In the genomic region with DNA sequence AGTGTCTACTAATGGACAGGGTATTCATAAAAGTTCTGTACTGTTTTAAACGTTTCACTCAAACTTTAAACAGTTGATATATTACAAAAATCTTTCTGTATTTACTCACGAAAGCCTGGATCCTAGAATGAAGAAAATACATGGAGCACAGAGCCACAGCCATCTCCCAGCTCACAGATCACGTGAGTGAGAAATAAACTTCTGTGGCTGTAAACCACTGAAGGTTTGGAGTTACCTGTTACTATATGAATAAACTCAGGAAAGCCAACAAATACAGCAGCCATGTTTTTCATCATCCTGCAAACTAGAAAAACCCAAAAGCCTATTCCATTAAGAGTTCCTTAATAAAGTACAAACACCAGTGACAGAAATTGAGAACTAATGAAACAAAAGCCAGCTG, we compare ENCODE assay signal across 8 cellular contexts. TPM values are rescaled to one million over a fixed set of nuclear protein-coding genes. Genes with fewer than 3 reads are reported as not detected.
DNase-seq lines count a peak whose midpoint lies in the region; ATAC-seq and TF ChIP-seq lines count a peak whose summit lies in the region.

No MANE protein-coding gene starts in this region.

- H3K27me3 ChIP-seq in Caco-2 (replicated peaks; ENCODE audit: control insufficient read depth, insufficient read depth, low read length) (no peaks in the 10 kb centered on the region), Peyer's patch (no peaks in the 10 kb centered on the region), esophagus (ENCODE audit: control insufficient read depth in 1 of 2, insufficient read depth in 2 of 2, low read length in 2 of 2) (no peaks in the 10 kb centered on the region), ovary (no peaks in the 10 kb centered on the region)

- peaks cover 39% of the 10 kb centered on the region for H3K36me3 Mint-ChIP-seq in Caco-2 (ENCODE audit: insufficient read depth, unreplicated experiment)

- peaks cover 11% of the 10 kb centered on the region for H3K4me1 Mint-ChIP-seq in Caco-2 (ENCODE audit: low read depth, unreplicated experiment)

- POLR2A ChIA-PET in Caco-2 (lab: Charles Lee), result interaction anchor here (0.8 to 2.6 kb wide), 3 partner anchors 9 to 35 kb away, joined by 3 to 41 read pairs (median 28); partner anchors contain the start of gene HSP90B1

- intact Hi-C loops in Caco-2 (cut with micrococcal nuclease; ENCODE audit: unreplicated experiment), result loop anchor here (1.0 to 5.0 kb wide), 4 partner anchors 8 to 172 kb away; partner anchors contain the start of genes HCFC2, HSP90B1 and NFYB
- intact Hi-C loops in ovary (cut with DNase I), result loop anchor here in 3 of 4 donors (5.0 to 10.0 kb wide), 2 partner anchors 33 to 100 kb away; partner anchors contain the start of genes HCFC2 (in 2 of the 3) and HSP90B1 (in 1 of the 3)

- TF ChIP-seq POLR2A in Peyer's patch (IDR thresholded peaks at IDR 0.05) (no peak), ovary (IDR thresholded peaks at IDR 0.05) (no peak)

- H3K36me3 ChIP-seq in Caco-2 (ENCODE audit: control insufficient read depth, insufficient read depth, low read length) (no peaks in the 10 kb centered on the region), Peyer's patch (no peaks in the 10 kb centered on the region), esophagus (ENCODE audit: control insufficient read depth in 2 of 2, insufficient read depth in 2 of 2, low read length in 1 of 2) (no peaks in the 10 kb centered on the region), ovary (no peaks in the 10 kb centered on the region)

- peak overlapping the region in 3 of 4 donors; percentile 92 to 93 (median 93) for H3K27ac ChIP-seq in Peyer's patch
- peak overlapping the region in 1 of 2 donors; percentile 43 for H3K27ac ChIP-seq in esophagus (ENCODE audit: low read depth in 2 of 2, low read length in 1 of 2)
- H3K27ac ChIP-seq in ovary, result peak overlapping the region; percentile 81 to 94

- ATAC-seq in HG03565 (IDR thresholded peaks at IDR 0.05; ENCODE audit: unreplicated experiment) (no peak), GM18502 (IDR thresholded peaks at IDR 0.05; ENCODE audit: poor library complexity, unreplicated experiment) (no peak)

- BruUV-seq in Caco-2 (replicated peaks; lab: Mats Ljungman, UMichigan), result no TSS peak

- no peak for TF ChIP-seq EP300 in ovary (IDR thresholded peaks at IDR 0.05)

- H3K27me3 Mint-ChIP-seq in Caco-2 (ENCODE audit: insufficient read depth, unreplicated experiment), result no peaks in the 10 kb centered on the region

- H3K9me3 Mint-ChIP-seq in Caco-2 (ENCODE audit: unreplicated experiment), result no peaks in the 10 kb centered on the region

- WGBS in esophagus, 2 donors, result 14% methylated on average over 3 of the region's 3 CpGs
- WGBS in ovary, 3 donors, result 7 to 11% (median 8%) methylated on average over 3 of the region's 3 CpGs

- H3K9me3 ChIP-seq in Caco-2, result no peaks in the 10 kb centered on the region
- no peaks in the 10 kb centered on the region for H3K9me3 ChIP-seq in Peyer's patch
- H3K9me3 ChIP-seq in esophagus (ENCODE audit: control insufficient read depth in 2 of 2, insufficient read depth in 1 of 2, low read depth in 1 of 2, low read length in 1 of 2), result no peaks in the 10 kb centered on the region
- no peaks in the 10 kb centered on the region for H3K9me3 ChIP-seq in ovary

- CTCF ChIA-PET in Caco-2 (lab: Charles Lee), result no interaction called here

- H3K4me3 ChIP-seq in Caco-2 (ENCODE audit: low read depth, low read length), result peak overlapping the region; percentile 63
- peak overlapping the region; percentile 73 to 99 (median 77) for H3K4me3 ChIP-seq in Peyer's patch
- H3K4me3 ChIP-seq in esophagus (ENCODE audit: low read depth in 1 of 2, low read length in 2 of 2), result peak overlapping the region; percentile 83 to 87
- H3K4me3 ChIP-seq in ovary, result peak overlapping the region; percentile 76

- peak overlapping the region; percentile 99 for H3K27ac Mint-ChIP-seq in Caco-2 (ENCODE audit: unreplicated experiment)

- H3K4me3 Mint-ChIP-seq in Caco-2 (ENCODE audit: unreplicated experiment), result peak overlapping the region; percentile 94

- TF ChIP-seq CTCF in Caco-2 (IDR thresholded peaks at IDR 0.05; ENCODE audit: insufficient read depth in 1 of 2, low read depth in 1 of 2, low read length in 1 of 2, severe bottlenecking in 1 of 2, unreplicated experiment in 1 of 2) (no peak), Peyer's patch (IDR thresholded peaks at IDR 0.05) (no peak), ovary (IDR thresholded peaks at IDR 0.05) (no peak)

- DNase-seq in Caco-2 (no peak), Peyer's patch (no peak), ovary (no peak), NCI-H1092 treated with DMSO at 0.1 percent for 48 hours (lab: John Stamatoyannopoulos, UW) (no peak), HT-29 (ENCODE audit: low spot score) (no peak)

- H3K4me1 ChIP-seq in Caco-2 (no peaks in the 10 kb centered on the region; the same call in 1 of the 2 replicates), Peyer's patch (peaks cover 0 to 28% (median 10%) of the 10 kb centered on the region in 4 donors), esophagus (ENCODE audit: control insufficient read depth in 2 of 2, insufficient read depth in 2 of 2, low read length in 1 of 2) (peaks cover 0 to 4% of the 10 kb centered on the region in 2 donors), ovary (ENCODE audit: insufficient read depth) (peaks cover 9% of the 10 kb centered on the region)

RNA-seq across cellular contexts. Expression of gene TDG, which starts 0.9 kb away (rescaled TPM):
- total RNA-seq in Caco-2 (2022), result 28.4 and 29.5 TPM in 2 replicates
- total RNA-seq in Peyer's patch, result 10 to 100 TPM; 24.5 to 37.0 (median 31.1) TPM
- polyA plus RNA-seq in esophagus, result 10 to 100 TPM; 14.6 to 15.5 TPM
- total RNA-seq in ovary, result 10 to 100 TPM; 13.7 to 24.2 (median 19.6) TPM
- 10 to 100 TPM; 10.7 to 16.3 TPM for polyA plus RNA-seq in ovary
- 28.8 and 32.0 TPM in 2 replicates for total RNA-seq in HT-29 (2014; rRNA removed; shearing (Covaris generic))

RNA-seq across cellular contexts. Expression of gene HSP90B1, which starts 34.6 kb away (rescaled TPM):
- 845 and 857 TPM in 2 replicates for total RNA-seq in Caco-2 (2022)
- 100 to 1,000 TPM; 197 to 655 (median 335) TPM for total RNA-seq in Peyer's patch
- polyA plus RNA-seq in esophagus, result 100 to 1,000 TPM; 192 to 208 TPM
- 100 to 1,000 TPM; 217 to 777 (median 442) TPM for total RNA-seq in ovary
- polyA plus RNA-seq in ovary, result 100 to 1,000 TPM; 326 to 626 TPM
- total RNA-seq in HT-29 (2014; rRNA removed; shearing (Covaris generic)), result 202 and 209 TPM in 2 replicates
